In genomic region chr12:780750-781379, GRCh38 we compare ENCODE assay signal across 18 cellular contexts. TPM values are rescaled to one million over a fixed set of nuclear protein-coding genes. Genes with fewer than 3 reads are reported as not detected.
DNase-seq lines count a peak whose midpoint lies in the region; ATAC-seq, FAIRE-seq and TF ChIP-seq lines count a peak whose summit lies in the region.
"Had no signal": no experiment of that assay in that cellular context is flagged by ENCODE, and none has a peak within 500 bp of the region (broad histone marks: within the 10 kb centered on the region; RNA-seq: fewer than 3 reads in every experiment).

No MANE protein-coding gene starts in this region.

- H3K27ac Mint-ChIP-seq in MCF 10A (ENCODE audit: low read depth, unreplicated experiment) = peak overlapping the region; percentile 63
- H3K27ac Mint-ChIP-seq in stimulated activated effector memory CD8-positive, alpha-beta T cell treated with anti-CD3 and anti-CD28 coated beads, Interleukin-12 subunit alpha, Interleukin-12 subunit beta, amount 100 ng/mL, for 72 hours = peak overlapping the region; percentile 2

- no peaks in the 10 kb centered on the region for H3K27me3 ChIP-seq in mammary epithelial cell (ENCODE audit: insufficient read depth, low read length)
- no peaks in the 10 kb centered on the region for H3K27me3 ChIP-seq in fibroblast of lung (ENCODE audit: control insufficient read depth, insufficient read depth, low read length)
- H3K27me3 ChIP-seq: esophagus muscularis mucosa had no signal

- peaks cover 6% of the 10 kb centered on the region for H3K9me3 Mint-ChIP-seq in MCF 10A (ENCODE audit: unreplicated experiment)
- H3K9me3 Mint-ChIP-seq in stimulated activated effector memory CD8-positive, alpha-beta T cell treated with anti-CD3 and anti-CD28 coated beads, Interleukin-12 subunit alpha, Interleukin-12 subunit beta, amount 100 ng/mL, for 72 hours = no peaks in the 10 kb centered on the region
- H3K9me3 Mint-ChIP-seq: neural crest cell had no signal

- dilution Hi-C loops in mammary epithelial cell (cut with HindIII; ENCODE audit: low sequenced_read_pairs) = loop anchor here (10.0 kb wide), 1 partner anchor 46 kb away; no protein-coding TSS in a partner anchor

- TF ChIP-seq CTCF in MCF 10A (IDR thresholded peaks at IDR 0.05; ENCODE audit: unreplicated experiment) (no peak), mammary epithelial cell (conservative IDR thresholded peaks at IDR 0.05 in 1 of 2, IDR thresholded peaks at IDR 0.05 in 1 of 2; ENCODE audit: extremely low read depth in 1 of 2, insufficient read depth in 1 of 2, low read depth in 1 of 2, low read length in 2 of 2) (no peak), fibroblast of lung (conservative IDR thresholded peaks at IDR 0.05 in 1 of 2, IDR thresholded peaks at IDR 0.05 in 1 of 2; ENCODE audit: low read depth in 1 of 2, low read length in 2 of 2) (no peak)

- BruUV-seq in MCF 10A (replicated peaks; lab: Mats Ljungman, UMichigan) (no TSS peak), mammary epithelial cell (replicated peaks; lab: Mats Ljungman, UMichigan) (no TSS peak)

- no peak overlapping the region for H3K9ac ChIP-seq in mammary epithelial cell (ENCODE audit: insufficient read depth, low read length)
- no peak overlapping the region for H3K9ac ChIP-seq in SK-N-MC (ENCODE audit: insufficient read length)
- H3K9ac ChIP-seq in fibroblast of lung (ENCODE audit: insufficient read depth, low read length) = no peak overlapping the region

- CTCF ChIA-PET in MCF 10A (lab: Yijun Ruan, JAX) = interaction anchor here (0.6 to 3.3 kb wide), 5 partner anchors 24 to 66 kb away, joined by 3 to 14 read pairs (median 4); partner anchors contain the start of gene WNK1
- CTCF ChIA-PET in mammary epithelial cell (lab: Charles Lee; ENCODE audit: low non-redundant PET) = no interaction called here

- H3K27ac ChIP-seq in mammary epithelial cell (ENCODE audit: insufficient read depth, low read depth, low read length) (no peak overlapping the region), SK-N-MC (no peak overlapping the region; the same call in 1 of the 2 replicates), fibroblast of lung (ENCODE audit: insufficient read depth, low read length) (no peak overlapping the region)
- H3K27ac ChIP-seq: coronary artery, esophagus muscularis mucosa, WERI-Rb-1 had no signal

- DNase-seq in MCF 10A (ENCODE audit: unreplicated experiment) (no peak), mammary epithelial cell (no peak), SK-N-MC (ENCODE audit: low read depth, low spot score) (no peak), fibroblast of lung (ENCODE audit: low read depth in 2 of 2) (no peak), GM12892 (ENCODE audit: insufficient read length) (no peak), NCI-H526 (lab: John Stamatoyannopoulos, UW) (no peak)
- DNase-seq in stimulated activated effector memory CD8-positive, alpha-beta T cell treated with anti-CD3 and anti-CD28 coated beads, Interleukin-12 subunit alpha, Interleukin-12 subunit beta, amount 100 ng/mL, for 72 hours (ENCODE audit: low spot score in 2 of 2) = no peak
- DNase-seq: amygdala; DMS 273 treated with DMSO at 0.1 percent for 48 hours; H7; hypothalamus; NCI-H146; stimulated activated naive CD4-positive, alpha-beta T cell treated with Interleukin-2 at 50 U/mL for 16 hours; WERI-Rb-1 had no signal

- H4K20me1 ChIP-seq in mammary epithelial cell (ENCODE audit: insufficient read depth, low read length) (peaks cover 6% of the 10 kb centered on the region), fibroblast of lung (ENCODE audit: control insufficient read depth, extremely low read depth, insufficient read depth, low read length) (no peaks in the 10 kb centered on the region)

- peaks cover 6% of the 10 kb centered on the region for H3K36me3 Mint-ChIP-seq in MCF 10A (ENCODE audit: insufficient read depth, unreplicated experiment)
- peaks cover 20% of the 10 kb centered on the region for H3K36me3 Mint-ChIP-seq in stimulated activated effector memory CD8-positive, alpha-beta T cell treated with anti-CD3 and anti-CD28 coated beads, Interleukin-12 subunit alpha, Interleukin-12 subunit beta, amount 100 ng/mL, for 72 hours

- FAIRE-seq in GM12892 (lab: Jason Lieb, UNC) = no peak

- H3K4me3 ChIP-seq in mammary epithelial cell (replicated peaks in 1 of 3; ENCODE audit: insufficient read depth in 1 of 3, low read depth in 2 of 3, low read length in 3 of 3) = no peak overlapping the region
- H3K4me3 ChIP-seq in SK-N-MC = 0 out of 2 replicates have a peak overlapping the region, but pooled peaks have one; percentile 2
- no peak overlapping the region for H3K4me3 ChIP-seq in fibroblast of lung (replicated peaks in 1 of 4; ENCODE audit: control extremely low read depth in 1 of 4, insufficient read depth in 1 of 4, low read depth in 3 of 4, low read length in 4 of 4)
- H3K4me3 ChIP-seq: coronary artery, esophagus muscularis mucosa had no signal

- peaks cover 18% of the 10 kb centered on the region for H3K4me1 Mint-ChIP-seq in MCF 10A (ENCODE audit: insufficient read depth, unreplicated experiment)
- peaks cover 66% of the 10 kb centered on the region for H3K4me1 Mint-ChIP-seq in stimulated activated effector memory CD8-positive, alpha-beta T cell treated with anti-CD3 and anti-CD28 coated beads, Interleukin-12 subunit alpha, Interleukin-12 subunit beta, amount 100 ng/mL, for 72 hours

- 89% methylated on average over 2 of the region's 2 CpGs for WGBS in mammary epithelial cell (ENCODE audit: low coverage, missing lambda C conversion rate)

- H3K4me3 Mint-ChIP-seq in MCF 10A (ENCODE audit: unreplicated experiment) = no peak overlapping the region
- H3K4me3 Mint-ChIP-seq in stimulated activated effector memory CD8-positive, alpha-beta T cell treated with anti-CD3 and anti-CD28 coated beads, Interleukin-12 subunit alpha, Interleukin-12 subunit beta, amount 100 ng/mL, for 72 hours = peak overlapping the region; percentile 80
- H3K4me3 Mint-ChIP-seq: neural crest cell had no signal

- peak; percentile 60 for ATAC-seq in stimulated activated effector memory CD8-positive, alpha-beta T cell treated with anti-CD3 and anti-CD28 coated beads, Interleukin-12 subunit alpha, Interleukin-12 subunit beta, amount 100 ng/mL, for 72 hours
- ATAC-seq in HG03457 (IDR thresholded peaks at IDR 0.05; ENCODE audit: unreplicated experiment) = no peak

- H3K9me3 ChIP-seq in mammary epithelial cell (replicated peaks; ENCODE audit: insufficient read depth, low read length) (no peaks in the 10 kb centered on the region), SK-N-MC (ENCODE audit: low read depth, low read length) (no peaks in the 10 kb centered on the region), fibroblast of lung (ENCODE audit: control insufficient read depth, insufficient read depth, low read depth, low read length) (no peaks in the 10 kb centered on the region)
- H3K9me3 ChIP-seq: esophagus muscularis mucosa had no signal

- TF ChIP-seq POLR2A in GM12892 (IDR thresholded peaks at IDR 0.05; ENCODE audit: low read depth, low read length) = no peak

- POLR2A ChIA-PET in MCF 10A (lab: Yijun Ruan, JAX) = interaction anchor here (0.5 to 8.5 kb wide), 15 partner anchors 8 to 802 kb away, joined by 3 to 82 read pairs (median 4); partner anchors contain the start of gene WNK1

- H3K4me2 ChIP-seq in mammary epithelial cell (ENCODE audit: insufficient read depth, low read depth, low read length) (no peak overlapping the region), fibroblast of lung (ENCODE audit: extremely low read depth, insufficient read depth, low read length) (peak overlapping the region; percentile 88)

- H3K36me3 ChIP-seq in mammary epithelial cell (ENCODE audit: insufficient read depth, low read length) (no peaks in the 10 kb centered on the region), SK-N-MC (ENCODE audit: insufficient read depth, low read length) (no peaks in the 10 kb centered on the region), fibroblast of lung (ENCODE audit: control insufficient read depth, insufficient read depth, low read length) (no peaks in the 10 kb centered on the region)
- H3K36me3 ChIP-seq: esophagus muscularis mucosa, WERI-Rb-1 had no signal

- no peaks in the 10 kb centered on the region for H3K27me3 Mint-ChIP-seq in MCF 10A (ENCODE audit: insufficient read depth, unreplicated experiment)

- no peak overlapping the region for H2AFZ ChIP-seq in mammary epithelial cell (ENCODE audit: low read depth, low read length)
- no peak overlapping the region for H2AFZ ChIP-seq in fibroblast of lung (ENCODE audit: low read length)

- intact Hi-C loops in MCF 10A (cut with micrococcal nuclease) (no loop called here), mammary epithelial cell (cut with micrococcal nuclease) (no loop called here)

- peaks cover 96% of the 10 kb centered on the region for H3K79me2 ChIP-seq in mammary epithelial cell (ENCODE audit: insufficient read depth, low read length)
- peaks cover 83% of the 10 kb centered on the region for H3K79me2 ChIP-seq in fibroblast of lung (ENCODE audit: control insufficient read depth, insufficient read depth, low read length)

- H3K4me1 ChIP-seq in mammary epithelial cell (ENCODE audit: insufficient read depth, low read length) = peaks cover 11% of the 10 kb centered on the region
- H3K4me1 ChIP-seq in fibroblast of lung (ENCODE audit: control insufficient read depth, extremely low read depth, insufficient read depth, low read length) = peaks cover 9% of the 10 kb centered on the region

- in situ Hi-C loops in mammary epithelial cell (cut with MboI; ENCODE audit: low sequenced_read_pairs in 2 of 2) = no loop called here

RNA-seq across cellular contexts. Expression of gene WNK1, which starts 28.5 kb away (rescaled TPM):
- total RNA-seq in MCF 10A (2022) (123 and 139 TPM in 2 replicates), mammary epithelial cell (100 to 1,000 TPM; 154 to 180 TPM), fibroblast of lung (67.3 and 130 TPM in 2 replicates)
- polyA plus RNA-seq in mammary epithelial cell (69.8 TPM), fibroblast of lung (38.5 and 60.3 TPM in 2 replicates)
- polyA minus RNA-seq in mammary epithelial cell (113 TPM), fibroblast of lung (ENCODE audit: low replicate concordance) (132 and 258 TPM in 2 replicates)
- 46.8 and 47.8 TPM in 2 replicates for polyA plus RNA-seq in fibroblast of lung (2012)
- 83.8 TPM for polyA plus RNA-seq in GM12892 (2012; ENCODE audit: missing spikeins)
